Comparison of ENCODE assay signal across 8 cellular contexts in the genomic region with DNA sequence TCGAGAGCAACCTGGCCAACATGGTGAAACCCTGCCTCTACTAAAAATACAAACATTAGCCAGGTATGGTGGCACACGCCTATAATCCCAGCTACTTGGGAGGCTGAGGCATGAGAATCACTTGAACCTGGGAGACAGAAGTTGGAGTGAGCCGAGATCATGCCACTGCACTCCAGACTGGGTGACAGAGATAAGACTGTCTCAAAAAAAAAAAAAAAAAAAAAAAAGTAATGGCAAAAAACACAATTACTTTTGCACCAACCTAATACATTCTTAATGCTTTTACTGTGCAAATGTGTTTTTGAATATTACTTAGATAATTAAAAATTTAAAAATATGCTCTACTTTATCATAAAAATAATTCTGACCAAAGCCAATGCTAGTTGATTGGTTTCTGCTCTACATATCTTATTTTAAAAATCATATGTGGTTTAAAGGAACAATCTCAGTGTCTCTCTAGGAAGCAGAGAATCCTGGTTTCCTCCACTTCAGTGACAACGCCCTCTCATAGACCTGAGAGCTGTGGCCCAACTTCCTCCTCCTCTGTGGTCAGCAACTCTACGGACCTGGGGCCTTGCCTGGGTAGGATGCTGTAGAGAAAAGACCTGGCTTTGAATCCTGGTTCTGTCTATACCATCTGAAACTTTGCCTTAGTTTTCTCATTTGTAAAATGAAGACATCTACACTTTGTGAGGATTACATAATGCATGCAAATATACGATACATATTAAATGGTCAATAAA.
"Had no signal": no experiment of that assay in that cellular context is flagged by ENCODE, and none has a peak within 500 bp of the region (broad histone marks: within the 10 kb centered on the region; RNA-seq: fewer than 3 reads in every experiment).

No MANE protein-coding gene starts in this region.

- H3K27ac ChIP-seq: cardiac muscle cell, hepatocyte, stomach had no signal

- H3K9me3 Mint-ChIP-seq: activated B cell treated with CpG ODN at 0.5 μM for 24 hours; activated CD4-positive, alpha-beta T cell treated with anti-CD3 and anti-CD28 coated beads, Interleukin-2, amount 10 ng/mL, durations not matched to agents 24 days and 14 days had no signal

- DNase-seq: activated B cell treated with CpG ODN at 0.5 μM for 24 hours; activated CD4-positive, alpha-beta T cell treated with anti-CD3 and anti-CD28 coated beads, Interleukin-2, amount 10 ng/mL, durations not matched to agents 24 days and 14 days; activated naive CD4-positive, alpha-beta T cell treated with Interleukin-2 at 50 U/mL for 16 hours; cortex of kidney; retina; stomach had no signal

- H3K27ac Mint-ChIP-seq: activated B cell treated with CpG ODN at 0.5 μM for 24 hours; activated CD4-positive, alpha-beta T cell treated with anti-CD3 and anti-CD28 coated beads, Interleukin-2, amount 10 ng/mL, durations not matched to agents 24 days and 14 days had no signal

- H3K4me3 ChIP-seq: cardiac muscle cell, hepatocyte, stomach had no signal

- H3K27me3 ChIP-seq: cardiac muscle cell, hepatocyte, stomach had no signal

- H3K9me3 ChIP-seq: stomach had no signal

- H3K4me1 Mint-ChIP-seq: activated B cell treated with CpG ODN at 0.5 μM for 24 hours had no signal

- H3K4me3 Mint-ChIP-seq: activated B cell treated with CpG ODN at 0.5 μM for 24 hours; activated CD4-positive, alpha-beta T cell treated with anti-CD3 and anti-CD28 coated beads, Interleukin-2, amount 10 ng/mL, durations not matched to agents 24 days and 14 days had no signal

- H3K36me3 ChIP-seq: cardiac muscle cell, stomach had no signal
